Comparison of ENCODE assay signal across 17 cellular contexts in genomic region chr4:126136922-126137781, GRCh38.
DNase-seq lines count a peak whose midpoint lies in the region; FAIRE-seq and TF ChIP-seq lines count a peak whose summit lies in the region.
"Had no signal": no experiment of that assay in that cellular context is flagged by ENCODE, and none has a peak within 500 bp of the region (broad histone marks: within the 10 kb centered on the region; RNA-seq: fewer than 3 reads in every experiment).

No MANE protein-coding gene starts in this region.

- no peaks in the 10 kb centered on the region for H3K9me3 ChIP-seq in kidney (ENCODE audit: control insufficient read depth in 1 of 2, low read length in 2 of 2)
- no peaks in the 10 kb centered on the region for H3K9me3 ChIP-seq in effector memory CD4-positive, alpha-beta T cell (ENCODE audit: control insufficient read depth, low read length)
- H3K9me3 ChIP-seq: BE2C, Caco-2 had no signal

- H3K4me1 ChIP-seq in kidney (ENCODE audit: control insufficient read depth in 1 of 2, insufficient read depth in 1 of 2, low read depth in 1 of 2, low read length in 2 of 2): no peaks in the 10 kb centered on the region
- H3K4me1 ChIP-seq in effector memory CD4-positive, alpha-beta T cell (ENCODE audit: control insufficient read depth, insufficient read depth, low read length, poor library complexity, severe bottlenecking): no peaks in the 10 kb centered on the region
- H3K4me1 ChIP-seq: BE2C, Caco-2 had no signal

- no peak overlapping the region for H3K4me3 ChIP-seq in kidney (ENCODE audit: low read length in 2 of 2)
- no peak overlapping the region for H3K4me3 ChIP-seq in effector memory CD4-positive, alpha-beta T cell (ENCODE audit: insufficient read depth, low read depth, low read length, poor library complexity, severe bottlenecking)

- TF ChIP-seq CTCF in kidney (IDR thresholded peaks at IDR 0.05; ENCODE audit: borderline replicate concordance, extremely low read depth, insufficient read depth): no peak

- intact Hi-C loops in kidney (cut with DNase I): no loop called here

- H3K27me3 ChIP-seq in effector memory CD4-positive, alpha-beta T cell (replicated peaks; ENCODE audit: control insufficient read depth, insufficient read depth, low read length, poor library complexity, severe bottlenecking): no peaks in the 10 kb centered on the region
- H3K27me3 ChIP-seq: BE2C had no signal

- no peaks in the 10 kb centered on the region for H3K36me3 ChIP-seq in kidney (ENCODE audit: control insufficient read depth in 1 of 2, insufficient read depth in 2 of 2, low read length in 2 of 2)
- H3K36me3 ChIP-seq in effector memory CD4-positive, alpha-beta T cell (ENCODE audit: control insufficient read depth, insufficient read depth, low read length): no peaks in the 10 kb centered on the region
- H3K36me3 ChIP-seq: BE2C had no signal

- peak; percentile 25 for FAIRE-seq in A204.1 (lab: Jason Lieb, UNC)
- peak; percentile 3 for FAIRE-seq in kidney (lab: Jason Lieb, UNC)
- FAIRE-seq: H1, HTR-8/SVneo had no signal

- DNase-seq in EH (ENCODE audit: low read depth) (peak; percentile 51), SK-N-DZ (ENCODE audit: low spot score) (peak; percentile 1), kidney (no peak), HuH-7.5 (ENCODE audit: low spot score) (no peak)
- no peak for DNase-seq in effector memory CD4-positive, alpha-beta T cell
- no peak for DNase-seq in activated CD4-positive, alpha-beta T cell treated with anti-CD3 and anti-CD28 coated beads for 4 hours
- DNase-seq: 8988T; BE2C; Caco-2; CD4-positive, alpha-beta T cell; GF-D8; H9; KG1 had no signal

- no peak overlapping the region for H3K9ac ChIP-seq in kidney (ENCODE audit: low read length in 2 of 2)

- H3K27ac ChIP-seq in kidney (ENCODE audit: low read depth in 2 of 2, low read length in 2 of 2): no peak overlapping the region
- no peak overlapping the region for H3K27ac ChIP-seq in effector memory CD4-positive, alpha-beta T cell (ENCODE audit: insufficient read depth, low read length, poor library complexity, severe bottlenecking)
- H3K27ac ChIP-seq: C4-2B had no signal

Comparison
In these comparisons a context has a peak if more than half of its experiments do, and no peak if none do; other contexts are left out.
1. DNase-seq: peak in EH (single experiment) and SK-N-DZ (single experiment); none in kidney (single experiment), HuH-7.5 (single experiment), effector memory CD4-positive, alpha-beta T cell (0 of 3) and activated CD4-positive, alpha-beta T cell treated with anti-CD3 and anti-CD28 coated beads for 4 hours (0 of 2).